28 cellular contexts compared by ENCODE assay signal in the genomic region with DNA sequence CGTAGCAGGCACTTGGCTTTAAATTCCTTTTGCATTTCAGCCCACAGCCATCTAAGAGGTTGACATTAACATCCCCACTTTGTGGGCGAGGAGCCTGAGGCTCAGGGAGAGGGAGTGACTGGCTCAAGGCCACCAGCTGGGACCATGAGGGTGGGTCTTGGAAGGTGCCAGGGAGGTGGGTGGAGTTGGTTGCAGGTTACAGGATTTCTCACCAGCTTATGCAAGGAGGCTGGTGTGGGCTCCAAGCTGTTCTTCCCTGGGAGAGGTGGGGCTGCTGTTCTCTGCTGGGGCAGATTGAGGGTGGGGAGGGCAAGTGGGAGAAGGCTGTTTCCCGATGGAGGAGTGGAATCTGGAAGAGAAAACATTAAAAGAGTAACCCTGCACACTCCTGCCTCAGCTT. TPM values are rescaled to one million over a fixed set of nuclear protein-coding genes. Genes with fewer than 3 reads are reported as not detected.
"Had no signal": no experiment of that assay in that cellular context is flagged by ENCODE, and none has a peak within 500 bp of the region (broad histone marks: within the 10 kb centered on the region; RNA-seq: fewer than 3 reads in every experiment).

No MANE protein-coding gene starts in this region.

- DNase-seq: immature natural killer cell; left ventricle myocardium inferior; mesendoderm; naive B cell; natural killer cell; nephron progenitor cell; occipital lobe; ovary; right lobe of liver; stimulated activated CD4-positive, alpha-beta T cell treated with anti-CD3 and anti-CD28 coated beads, Interleukin-1b, Interleukin-23, amount 100 ng/mL, for 48 hours; stimulated activated CD4-positive, alpha-beta T cell treated with anti-CD3 and anti-CD28 coated beads, Interleukin-2, amount 100 ng/mL, for 48 hours; stimulated activated naive B cell treated with anti-CD40 and anti-IgM and Interleukin-4, amounts not matched to agents 10 μg/mL and 1 μg/mL and 100 μg/mL, for 72 hours; stimulated activated naive CD8-positive, alpha-beta T cell treated with anti-CD3 and anti-CD28 coated beads, Interleukin-15, Interleukin-2, amounts not matched to agents 100 U/mL and 50 U/mL, for 24 hours; stomach; testis; thyroid gland; transverse colon; upper lobe of left lung had no signal

- H3K27me3 ChIP-seq: neutrophil, ovary, right atrium auricular region, right lobe of liver, stomach, testis, thyroid gland, transverse colon, upper lobe of left lung, vagina had no signal

- H3K9ac ChIP-seq: neural progenitor cell had no signal

- H3K4me3 Mint-ChIP-seq: immature natural killer cell; mesothelial cell of epicardium; natural killer cell; nephron progenitor cell; neural progenitor cell; stimulated activated naive B cell treated with anti-CD40 and anti-IgM and Interleukin-4, amounts not matched to agents 10 μg/mL and 1 μg/mL and 100 μg/mL, for 72 hours had no signal

- H3K27ac Mint-ChIP-seq: immature natural killer cell; mesothelial cell of epicardium; naive B cell; natural killer cell; nephron progenitor cell; neural progenitor cell; progenitor cell of endocrine pancreas; stimulated activated naive B cell treated with anti-CD40 and anti-IgM and Interleukin-4, amounts not matched to agents 10 μg/mL and 1 μg/mL and 100 μg/mL, for 72 hours had no signal

- ATAC-seq: natural killer cell; right lobe of liver; stimulated activated naive B cell treated with anti-CD40 and anti-IgM and Interleukin-4, amounts not matched to agents 10 μg/mL and 1 μg/mL and 100 μg/mL, for 72 hours; stimulated activated naive CD8-positive, alpha-beta T cell treated with anti-CD3 and anti-CD28 coated beads, Interleukin-15, Interleukin-2, amounts not matched to agents 100 U/mL and 50 U/mL, for 24 hours had no signal

- H3K27me3 Mint-ChIP-seq: progenitor cell of endocrine pancreas; stimulated activated naive B cell treated with anti-CD40 and anti-IgM and Interleukin-4, amounts not matched to agents 10 μg/mL and 1 μg/mL and 100 μg/mL, for 72 hours had no signal

- H3K9me3 ChIP-seq: left ventricle myocardium inferior, neutrophil, ovary, right atrium auricular region, right lobe of liver, stomach, testis, thyroid gland, transverse colon, upper lobe of left lung, vagina had no signal

- H3K9me3 Mint-ChIP-seq: immature natural killer cell; mesothelial cell of epicardium; naive B cell; natural killer cell; nephron progenitor cell; neural progenitor cell; stimulated activated naive B cell treated with anti-CD40 and anti-IgM and Interleukin-4, amounts not matched to agents 10 μg/mL and 1 μg/mL and 100 μg/mL, for 72 hours had no signal

- H2AFZ ChIP-seq: neural progenitor cell had no signal

- H3K36me3 ChIP-seq: left ventricle myocardium inferior, neural progenitor cell, neutrophil, ovary, right atrium auricular region, right lobe of liver, thyroid gland, transverse colon, vagina had no signal

- H3K4me2 ChIP-seq: neural progenitor cell, smooth muscle cell had no signal

- H3K36me3 Mint-ChIP-seq: mesothelial cell of epicardium, naive B cell, natural killer cell had no signal

- H3K4me3 ChIP-seq: left ventricle myocardium inferior, lung, neural progenitor cell, ovary, right atrium auricular region, right lobe of liver, smooth muscle cell, stomach, testis, thyroid gland, transverse colon, upper lobe of left lung, vagina had no signal

- H3K27ac ChIP-seq: left ventricle myocardium inferior, neural progenitor cell, neutrophil, ovary, right atrium auricular region, right lobe of liver, stomach, testis, thyroid gland, transverse colon, upper lobe of left lung, vagina had no signal

RNA-seq across cellular contexts. Expression of a gene that starts 14.1 kb away (rescaled TPM):
- total RNA-seq: left ventricle myocardium inferior, mesothelial cell of epicardium, occipital lobe, right atrium auricular region, right lobe of liver, skeletal muscle tissue, smooth muscle cell, urinary bladder, vagina had no signal
